Comparison of ENCODE assay signal across 15 cellular contexts in genomic region chr13:89746554-89746953, GRCh38.
"Had no signal": no experiment of that assay in that cellular context is flagged by ENCODE, and none has a peak within 500 bp of the region (broad histone marks: within the 10 kb centered on the region; RNA-seq: fewer than 3 reads in every experiment).

No MANE protein-coding gene starts in this region.

- H3K9me3 ChIP-seq: colonic mucosa, esophagus muscularis mucosa, right lobe of liver, spleen had no signal

- H3K27ac ChIP-seq: colonic mucosa, esophagus muscularis mucosa, right lobe of liver, spleen had no signal

- H3K4me3 Mint-ChIP-seq: activated naive CD4-positive, alpha-beta T cell treated with anti-CD3 and anti-CD28 coated beads for 36 hours; activated T-helper 17 cell treated with anti-CD3 and anti-CD28 coated beads, Interleukin-2, amount 50 U/mL, for 72 hours; natural killer cell treated with Interleukin-12 subunit alpha and Interleukin-12 subunit beta and Interleukin-15 and Interleukin-18, amount 100 ng/mL, for 72 hours; stimulated activated naive CD8-positive, alpha-beta T cell treated with anti-CD3 and anti-CD28 coated beads, Interleukin-15, amount 100 ng/mL, for 72 hours; type B pancreatic cell had no signal

- DNase-seq: activated CD4-positive, alpha-beta T cell treated with anti-CD3 and anti-CD28 coated beads for 1 hour; activated CD4-positive, alpha-beta T cell treated with anti-CD3 and anti-CD28 coated beads, Interleukin-2, amount 50 U/mL, for 4 hours; activated naive CD4-positive, alpha-beta T cell treated with anti-CD3 and anti-CD28 coated beads for 36 hours; activated T-cell treated with anti-CD3 and anti-CD28 coated beads for 4 hours; colonic mucosa; hippocampal formation; occipital lobe; right lobe of liver; spleen; stimulated activated naive CD8-positive, alpha-beta T cell treated with anti-CD3 and anti-CD28 coated beads, Interleukin-15, amount 100 ng/mL, for 72 hours; T-helper 9 cell had no signal

- H3K36me3 ChIP-seq: colonic mucosa, esophagus muscularis mucosa, right lobe of liver, spleen had no signal

- H3K9me3 Mint-ChIP-seq: type B pancreatic cell had no signal

- ATAC-seq: activated T-helper 17 cell treated with anti-CD3 and anti-CD28 coated beads, Interleukin-2, amount 50 U/mL, for 72 hours; natural killer cell treated with Interleukin-12 subunit alpha and Interleukin-12 subunit beta and Interleukin-15 and Interleukin-18, amount 100 ng/mL, for 72 hours; right lobe of liver; stimulated activated naive CD8-positive, alpha-beta T cell treated with anti-CD3 and anti-CD28 coated beads, Interleukin-15, amount 100 ng/mL, for 72 hours had no signal

- H3K27ac Mint-ChIP-seq: activated naive CD4-positive, alpha-beta T cell treated with anti-CD3 and anti-CD28 coated beads for 36 hours; activated T-helper 17 cell treated with anti-CD3 and anti-CD28 coated beads, Interleukin-2, amount 50 U/mL, for 72 hours; natural killer cell treated with Interleukin-12 subunit alpha and Interleukin-12 subunit beta and Interleukin-15 and Interleukin-18, amount 100 ng/mL, for 72 hours; stimulated activated naive CD8-positive, alpha-beta T cell treated with anti-CD3 and anti-CD28 coated beads, Interleukin-15, amount 100 ng/mL, for 72 hours; type B pancreatic cell had no signal

- H3K4me1 ChIP-seq: colonic mucosa, esophagus muscularis mucosa, right lobe of liver, spleen had no signal

- H3K27me3 ChIP-seq: colonic mucosa, esophagus muscularis mucosa, right lobe of liver, spleen had no signal

- H3K4me1 Mint-ChIP-seq: activated T-helper 17 cell treated with anti-CD3 and anti-CD28 coated beads, Interleukin-2, amount 50 U/mL, for 72 hours; stimulated activated naive CD8-positive, alpha-beta T cell treated with anti-CD3 and anti-CD28 coated beads, Interleukin-15, amount 100 ng/mL, for 72 hours had no signal

- H3K36me3 Mint-ChIP-seq: natural killer cell treated with Interleukin-12 subunit alpha and Interleukin-12 subunit beta and Interleukin-15 and Interleukin-18, amount 100 ng/mL, for 72 hours; type B pancreatic cell had no signal

- H3K27me3 Mint-ChIP-seq: activated T-helper 17 cell treated with anti-CD3 and anti-CD28 coated beads, Interleukin-2, amount 50 U/mL, for 72 hours; natural killer cell treated with Interleukin-12 subunit alpha and Interleukin-12 subunit beta and Interleukin-15 and Interleukin-18, amount 100 ng/mL, for 72 hours; stimulated activated naive CD8-positive, alpha-beta T cell treated with anti-CD3 and anti-CD28 coated beads, Interleukin-15, amount 100 ng/mL, for 72 hours; type B pancreatic cell had no signal

- H3K4me3 ChIP-seq: colonic mucosa, esophagus muscularis mucosa, right lobe of liver, spleen had no signal
